10 cellular contexts compared by ENCODE assay signal in genomic region chr1:85692730-85693314, GRCh38. TPM values are rescaled to one million over a fixed set of nuclear protein-coding genes. Genes with fewer than 3 reads are reported as not detected.
DNase-seq lines count a peak whose midpoint lies in the region; ATAC-seq and TF ChIP-seq lines count a peak whose summit lies in the region.
"Had no signal": no experiment of that assay in that cellular context is flagged by ENCODE, and none has a peak within 500 bp of the region (broad histone marks: within the 10 kb centered on the region; RNA-seq: fewer than 3 reads in every experiment).

No MANE protein-coding gene starts in this region.

- H3K27ac Mint-ChIP-seq in neural crest cell (ENCODE audit: unreplicated experiment) = no peak overlapping the region
- H3K27ac Mint-ChIP-seq in CD8-positive, alpha-beta memory T cell = peak overlapping the region in 1 of 8 donors; percentile 23

- peaks cover 2% of the 10 kb centered on the region for H3K36me3 Mint-ChIP-seq in neural crest cell (ENCODE audit: low read depth)
- H3K36me3 Mint-ChIP-seq in CD8-positive, alpha-beta memory T cell = peaks cover 0 to 68% (median 12%) of the 10 kb centered on the region in 3 donors

- H3K4me1 ChIP-seq in CD8-positive, alpha-beta memory T cell (ENCODE audit: insufficient read depth, low read length) = no peaks in the 10 kb centered on the region

- no peaks in the 10 kb centered on the region for H3K27me3 Mint-ChIP-seq in neural crest cell (ENCODE audit: low read depth)
- no peaks in the 10 kb centered on the region for H3K27me3 Mint-ChIP-seq in CD8-positive, alpha-beta memory T cell

- H3K36me3 ChIP-seq in CD8-positive, alpha-beta memory T cell (ENCODE audit: insufficient read depth, low read length) = peaks cover 11% of the 10 kb centered on the region

- POLR2A ChIA-PET in CD8-positive, alpha-beta memory T cell (lab: Charles Lee) = no interaction called here

- H3K27me3 ChIP-seq in CD8-positive, alpha-beta memory T cell (ENCODE audit: insufficient read depth, low read length, poor library complexity, severe bottlenecking) = no peaks in the 10 kb centered on the region

- CTCF ChIA-PET in CD8-positive, alpha-beta memory T cell (lab: Charles Lee) = interaction anchor here (1.2 kb wide), 1 partner anchor 16 kb away, joined by 3 read pairs; the partner anchor contains the start of gene ZNHIT6

- ATAC-seq in HG03520 (IDR thresholded peaks at IDR 0.05; ENCODE audit: unreplicated experiment) (no peak), GM21390 (IDR thresholded peaks at IDR 0.05; ENCODE audit: unreplicated experiment) (no peak)

- no peaks in the 10 kb centered on the region for H3K9me3 ChIP-seq in CD8-positive, alpha-beta memory T cell (ENCODE audit: low read length)

- no peak overlapping the region for H3K4me3 Mint-ChIP-seq in neural crest cell
- H3K4me3 Mint-ChIP-seq in CD8-positive, alpha-beta memory T cell = no peak overlapping the region

- H3K9me3 Mint-ChIP-seq in neural crest cell = no peaks in the 10 kb centered on the region
- H3K9me3 Mint-ChIP-seq in CD8-positive, alpha-beta memory T cell = no peaks in the 10 kb centered on the region

- TF ChIP-seq CTCF in LNCaP clone FGC (IDR thresholded peaks at IDR 0.05; ENCODE audit: control insufficient read depth, extremely low read depth, insufficient read depth) (peak; percentile 51), neural crest cell (conservative IDR thresholded peaks at IDR 0.05) (peak; percentile 65)

- no peak overlapping the region for H3K4me3 ChIP-seq in LNCaP clone FGC (ENCODE audit: low read depth, low read length)
- H3K4me3 ChIP-seq in CD8-positive, alpha-beta memory T cell (ENCODE audit: low read length) = no peak overlapping the region

- DNase-seq in DMS53 treated with DMSO at 0.1 percent for 48 hours (lab: John Stamatoyannopoulos, UW; ENCODE audit: unreplicated experiment) = peak; percentile 59
- DNase-seq in LNCaP clone FGC (ENCODE audit: low read depth) = no peak
- DNase-seq in cerebellar cortex (ENCODE audit: low spot score) = peak; percentile 29
- no peak for DNase-seq in neural crest cell (ENCODE audit: low read depth, low spot score)
- DNase-seq in CD8-positive, alpha-beta memory T cell = no peak
- no peak for DNase-seq in activated T-cell treated with anti-CD3 and anti-CD28 coated beads, Interleukin-2, amount 50 U/mL, for 1 hour
- DNase-seq: cortex of kidney had no signal

- H3K27ac ChIP-seq in CD8-positive, alpha-beta memory T cell (ENCODE audit: low read depth, low read length) = no peak overlapping the region
- H3K27ac ChIP-seq: HL-60 had no signal

- no peaks in the 10 kb centered on the region for H3K4me1 Mint-ChIP-seq in neural crest cell
- H3K4me1 Mint-ChIP-seq in CD8-positive, alpha-beta memory T cell = peaks cover 25 to 55% (median 37%) of the 10 kb centered on the region in 3 donors

RNA-seq across cellular contexts. Expression of gene ZNHIT6, which starts 15.4 kb away (rescaled TPM):
- 19.9 and 20.4 TPM in 2 replicates for total RNA-seq in neural crest cell
- total RNA-seq in CD8-positive, alpha-beta memory T cell = 10 to 100 TPM; 35.5 to 37.5 TPM
- polyA plus RNA-seq in CD8-positive, alpha-beta memory T cell = 17.5 TPM

Comparison
In these comparisons a context has a peak if more than half of its experiments do, and no peak if none do; other contexts are left out.
1. DNase-seq: peak in DMS53 treated with DMSO at 0.1 percent for 48 hours (single experiment) and cerebellar cortex (single experiment); none in LNCaP clone FGC (single experiment), neural crest cell (single experiment), CD8-positive, alpha-beta memory T cell (0 of 5) and activated T-cell treated with anti-CD3 and anti-CD28 coated beads, Interleukin-2, amount 50 U/mL, for 1 hour (single experiment).